Comparison of ENCODE assay signal across 9 cellular contexts in genomic region chrX:72305286-72306084, GRCh38. TPM values are rescaled to one million over a fixed set of nuclear protein-coding genes. Genes with fewer than 3 reads are reported as not detected.
DNase-seq lines count a peak whose midpoint lies in the region; ATAC-seq, FAIRE-seq and TF ChIP-seq lines count a peak whose summit lies in the region.
"Had no signal": no experiment of that assay in that cellular context is flagged by ENCODE, and none has a peak within 500 bp of the region (broad histone marks: within the 10 kb centered on the region; RNA-seq: fewer than 3 reads in every experiment).

Gene CITED1, minus strand, starts transcription at chrX:72305914. Its CDS starts 3,045 bp downstream, at chrX:72302869.

- peaks cover 15% of the 10 kb centered on the region for H3K4me1 ChIP-seq in CD8-positive, alpha-beta memory T cell (ENCODE audit: insufficient read depth, low read length)
- H3K4me1 ChIP-seq in ascending aorta (peaks cover 11 to 12% of the 10 kb centered on the region in 2 donors), HepG2 (ENCODE audit: insufficient read depth, low read length) (peaks cover 30% of the 10 kb centered on the region), thyroid gland (peaks cover 6 to 27% of the 10 kb centered on the region in 2 donors)

- intact Hi-C loops in ascending aorta (cut with DNase I) (loop anchor here (10.0 kb wide), 1 partner anchor 291 kb away; no protein-coding TSS in a partner anchor), HepG2 (cut with micrococcal nuclease; ENCODE audit: unreplicated experiment) (no loop called here), thyroid gland (cut with DNase I) (no loop called here)

- WGBS in HepG2 (ENCODE audit: low lambda C conversion rate) = 0% methylated on average over 4 of the region's 68 CpGs
- 0 to 5% methylated on average over 3 to 4 of the region's 68 CpGs for WGBS in thyroid gland, 2 donors

- peaks cover 0 to 3% (median 2%) of the 10 kb centered on the region in 3 donors for H3K36me3 Mint-ChIP-seq in CD8-positive, alpha-beta memory T cell

- CTCF ChIA-PET in CD8-positive, alpha-beta memory T cell (lab: Charles Lee) = no interaction called here
- CTCF ChIA-PET in HepG2 (lab: Yijun Ruan, JAX; ENCODE audit: low intra/inter-chr PET ratio, low total read pairs) = no interaction called here

- POLR2A ChIA-PET in CD8-positive, alpha-beta memory T cell (lab: Charles Lee) = interaction anchor here (0.6 kb wide), 1 partner anchor 211 kb away, joined by 3 read pairs; no protein-coding TSS in a partner anchor
- POLR2A ChIA-PET in HepG2 (lab: Yijun Ruan, JAX) = no interaction called here

- no peak within 1 kb of the TSS for H3K9ac ChIP-seq in HepG2 (ENCODE audit: insufficient read depth, low read depth, low read length)

- no peaks in the 10 kb centered on the region for H3K79me2 ChIP-seq in HepG2 (ENCODE audit: insufficient read depth, low read length)

- in situ Hi-C loops in HepG2 (cut with HindIII; ENCODE audit: extremely low pct_ligation_motif_present, low pct_unique_long_range_greater_than_20kb) = loop anchor here (10.0 kb wide), 1 partner anchor 239 kb away; no protein-coding TSS in a partner anchor

- no peak within 1 kb of the TSS for H3K27ac ChIP-seq in CD8-positive, alpha-beta memory T cell (ENCODE audit: low read depth, low read length)
- H3K27ac ChIP-seq in ascending aorta (no peak within 1 kb of the TSS), HepG2 (ENCODE audit: extremely low read length, insufficient read depth, low read length) (no peak within 1 kb of the TSS), thyroid gland (no peak within 1 kb of the TSS)

- peak within 1 kb of the TSS in 2 of 8 donors; percentile 11 to 41 for H3K27ac Mint-ChIP-seq in CD8-positive, alpha-beta memory T cell

- no peak for FAIRE-seq in HepG2 (lab: Jason Lieb, UNC)

- DNase-seq in CD8-positive, alpha-beta memory T cell = no peak
- no peak for DNase-seq in LNCaP clone FGC (ENCODE audit: low read depth)
- no peak for DNase-seq in ascending aorta (ENCODE audit: low spot score in 2 of 2)
- no peak for DNase-seq in HepG2 (ENCODE audit: low spot score)
- peak in 1 of 2 donors; percentile 9 for DNase-seq in thyroid gland
- no peak for DNase-seq in middle frontal gyrus (ENCODE audit: extremely low spot score, low spot score)
- DNase-seq in NCI-H1694 treated with DMSO at 0.1 percent for 48 hours (lab: John Stamatoyannopoulos, UW) = no peak

- ATAC-seq in HepG2 = peak; percentile 39
- ATAC-seq in HG03469 (IDR thresholded peaks at IDR 0.05; ENCODE audit: unreplicated experiment) = no peak

- no peak for TF ChIP-seq EP300 in HepG2 (IDR thresholded peaks at IDR 0.05; ENCODE audit: low read depth in 2 of 2, low read length in 2 of 2)
- TF ChIP-seq EP300 in HepG2 (CRISPR knock-in tag; IDR thresholded peaks at IDR 0.05; ENCODE audit: borderline replicate concordance) = no peak

- no peaks in the 10 kb centered on the region for H3K9me3 Mint-ChIP-seq in CD8-positive, alpha-beta memory T cell

- TF ChIP-seq CTCF in LNCaP clone FGC (IDR thresholded peaks at IDR 0.05; ENCODE audit: control insufficient read depth, extremely low read depth, insufficient read depth) = no peak
- no peak for TF ChIP-seq CTCF in ascending aorta (IDR thresholded peaks at IDR 0.05)
- no peak for TF ChIP-seq CTCF in HepG2 (CRISPR knock-in tag; IDR thresholded peaks at IDR 0.05)
- TF ChIP-seq CTCF in thyroid gland (IDR thresholded peaks at IDR 0.05) = no peak

- no TSS peak for BruUV-seq in HepG2 (replicated peaks; lab: Mats Ljungman, UMichigan)

- no peak within 1 kb of the TSS for H2AFZ ChIP-seq in HepG2 (ENCODE audit: low read length)

- TF ChIP-seq RAD21 in HepG2 (CRISPR knock-in tag; IDR thresholded peaks at IDR 0.05) = no peak

- TF ChIP-seq POLR2A in HepG2 (IDR thresholded peaks at IDR 0.05; ENCODE audit: insufficient read depth in 1 of 2, low read depth in 2 of 2, low read length in 2 of 2) = no peak
- TF ChIP-seq POLR2A in thyroid gland (IDR thresholded peaks at IDR 0.05) = no peak

- no peaks in the 10 kb centered on the region for H3K36me3 ChIP-seq in CD8-positive, alpha-beta memory T cell (ENCODE audit: insufficient read depth, low read length)
- H3K36me3 ChIP-seq in ascending aorta (no peaks in the 10 kb centered on the region), HepG2 (replicated peaks in 1 of 2; ENCODE audit: control insufficient read depth in 1 of 2, insufficient read depth in 2 of 2, low read length in 2 of 2) (no peaks in the 10 kb centered on the region), thyroid gland (no peaks in the 10 kb centered on the region)

- H3K4me2 ChIP-seq in HepG2 (ENCODE audit: low read depth, low read length) = peak within 1 kb of the TSS; percentile 72

- no peaks in the 10 kb centered on the region for H3K9me3 ChIP-seq in CD8-positive, alpha-beta memory T cell (ENCODE audit: low read length)
- H3K9me3 ChIP-seq in ascending aorta (no peaks in the 10 kb centered on the region), HepG2 (ENCODE audit: low read length) (no peaks in the 10 kb centered on the region), thyroid gland (no peaks in the 10 kb centered on the region)

- H3K27me3 Mint-ChIP-seq in CD8-positive, alpha-beta memory T cell = peaks cover 52 to 62% of the 10 kb centered on the region in 2 donors

- H4K20me1 ChIP-seq in HepG2 (ENCODE audit: insufficient read depth, low read length) = no peaks in the 10 kb centered on the region

- H3K4me1 Mint-ChIP-seq in CD8-positive, alpha-beta memory T cell = peaks cover 29 to 39% (median 31%) of the 10 kb centered on the region in 3 donors

- peak within 1 kb of the TSS; percentile 84 to 94 (median 89) for H3K4me3 Mint-ChIP-seq in CD8-positive, alpha-beta memory T cell

- H3K27me3 ChIP-seq in CD8-positive, alpha-beta memory T cell (ENCODE audit: insufficient read depth, low read length, poor library complexity, severe bottlenecking) = peaks cover 23% of the 10 kb centered on the region
- H3K27me3 ChIP-seq in ascending aorta = peaks cover 14% of the 10 kb centered on the region
- peaks cover 6 to 62% of the 10 kb centered on the region in 2 experiments; a peak in 4 of 5 replicates for H3K27me3 ChIP-seq in HepG2 (ENCODE audit: control insufficient read depth in 1 of 2, insufficient read depth in 2 of 2, low read length in 2 of 2)
- peaks cover 4% of the 10 kb centered on the region for H3K27me3 ChIP-seq in thyroid gland

- H3K4me3 ChIP-seq in CD8-positive, alpha-beta memory T cell (ENCODE audit: low read length) = peak within 1 kb of the TSS; percentile 41
- H3K4me3 ChIP-seq in LNCaP clone FGC (ENCODE audit: low read depth, low read length) = peak within 1 kb of the TSS; percentile 54
- H3K4me3 ChIP-seq in ascending aorta = peak within 1 kb of the TSS; percentile 60 to 79
- H3K4me3 ChIP-seq in HepG2 (replicated peaks in 1 of 3; ENCODE audit: insufficient read depth in 1 of 3, low read depth in 2 of 3, low read length in 3 of 3) = peak within 1 kb of the TSS; percentile 43 to 60 (median 49); a peak in 5 of 6 replicates
- peak within 1 kb of the TSS; percentile 15 to 42 (median 15) for H3K4me3 ChIP-seq in thyroid gland (replicated peaks in 1 of 3)

TF ChIP-seq in HepG2, 621 proteins besides CTCF, POLR2A, EP300 and RAD21 (continues in another document):
- 0 out of 2 replicates have a peak, but pooled peaks have one; percentile 35 for TF ChIP-seq ZNF800 (CRISPR knock-in tag; IDR thresholded peaks at IDR 0.05)
- peak; percentile 38; the same call in 1 of the 2 replicates for TF ChIP-seq MTF2 (CRISPR knock-in tag; IDR thresholded peaks at IDR 0.05; ENCODE audit: borderline replicate concordance)
- peak; percentile 66; the same call in 1 of the 2 replicates for TF ChIP-seq ZNF768 (CRISPR knock-in tag; IDR thresholded peaks at IDR 0.05)
- peak; percentile 92 for TF ChIP-seq EZH2 (conservative IDR thresholded peaks at IDR 0.05; ENCODE audit: low read depth, low read length)
- TF ChIP-seq ZNF292 (CRISPR knock-in tag; IDR thresholded peaks at IDR 0.05; ENCODE audit: borderline replicate concordance, low read depth) = no peak

RNA-seq across cellular contexts. Expression of gene CITED1, which starts in this region (rescaled TPM):
- not detected for total RNA-seq in CD8-positive, alpha-beta memory T cell
- polyA plus RNA-seq in CD8-positive, alpha-beta memory T cell = not detected
- total RNA-seq in ascending aorta (not detected), HepG2 (2016; rRNA removed; fragmentation: Illumina TruSeq; extraction: Trizol) (not detected in 2 replicates), thyroid gland (10 to 100 TPM in 2 of 4 donors, 1 to 10 TPM in 2; 5.5 to 29.9 (median 17.5) TPM)
- total RNA-seq in HepG2 (2016; cell fraction: cytosol; rRNA removed; fragmentation: Illumina TruSeq; extraction: Trizol; ENCODE audit: low read depth) = not detected in 2 replicates
- not detected in 2 replicates for total RNA-seq in HepG2 (2016; cell fraction: insoluble cytoplasmic fraction; rRNA removed; fragmentation: Illumina TruSeq; extraction: Trizol)
- 0.34 TPM in 1 of 2 replicates, not detected in the other for total RNA-seq in HepG2 (2016; cell fraction: membrane; rRNA removed; fragmentation: Illumina TruSeq; extraction: Trizol)
- 0.53 TPM in 1 of 2 replicates, not detected in the other for total RNA-seq in HepG2 (2016; cell fraction: nucleus; rRNA removed; fragmentation: Illumina TruSeq; extraction: Trizol)
- 0.09 TPM in 1 of 2 replicates, not detected in the other for polyA plus RNA-seq in HepG2 (2011; rRNA removed)
- polyA plus RNA-seq in HepG2 (2011; cell fraction: cytosol; rRNA removed) = 0.15 TPM in 1 of 2 replicates, not detected in the other
- polyA plus RNA-seq in HepG2 (2011; cell fraction: nucleus; rRNA removed) = 0.29 TPM in 1 of 2 replicates, not detected in the other
- polyA plus RNA-seq in HepG2 (2012) = not detected in 2 replicates
- 0.27 and 0.35 TPM in 2 replicates for polyA plus RNA-seq in HepG2 (2016; cell fraction: cytosol; fragmentation: Illumina TruSeq; extraction: Trizol; ENCODE audit: low read depth)
- not detected in 2 replicates for polyA plus RNA-seq in HepG2 (2016; cell fraction: insoluble cytoplasmic fraction; fragmentation: Illumina TruSeq; extraction: Trizol; ENCODE audit: low read depth)
- not detected in 2 replicates for polyA plus RNA-seq in HepG2 (2016; cell fraction: membrane; fragmentation: Illumina TruSeq; extraction: Trizol; ENCODE audit: low read depth)
- 0.77 TPM in 1 of 2 replicates, not detected in the other for polyA plus RNA-seq in HepG2 (2016; cell fraction: nucleus; fragmentation: Illumina TruSeq; extraction: Trizol; ENCODE audit: insufficient read depth, low read depth)
- 0.38 and 1.3 TPM in 2 replicates for polyA minus RNA-seq in HepG2 (2011; rRNA and poly(A)+ RNA removed; ENCODE audit: low replicate concordance)
- not detected in 2 replicates for polyA minus RNA-seq in HepG2 (2011; cell fraction: cytosol; rRNA and poly(A)+ RNA removed)
- polyA minus RNA-seq in HepG2 (2011; cell fraction: nucleus; rRNA and poly(A)+ RNA removed) = not detected in 2 replicates
- total RNA-seq: lung microvascular endothelial cell had no signal

Comparison
In these comparisons a context has a peak if more than half of its experiments do, and no peak if none do; other contexts are left out.
1. H3K4me3 ChIP-seq: peak in every context shown above with its lines; median percentile 70 in ascending aorta; 54 in LNCaP clone FGC; 49 in HepG2; 41 in CD8-positive, alpha-beta memory T cell; 15 in thyroid gland.